In the genomic region with DNA sequence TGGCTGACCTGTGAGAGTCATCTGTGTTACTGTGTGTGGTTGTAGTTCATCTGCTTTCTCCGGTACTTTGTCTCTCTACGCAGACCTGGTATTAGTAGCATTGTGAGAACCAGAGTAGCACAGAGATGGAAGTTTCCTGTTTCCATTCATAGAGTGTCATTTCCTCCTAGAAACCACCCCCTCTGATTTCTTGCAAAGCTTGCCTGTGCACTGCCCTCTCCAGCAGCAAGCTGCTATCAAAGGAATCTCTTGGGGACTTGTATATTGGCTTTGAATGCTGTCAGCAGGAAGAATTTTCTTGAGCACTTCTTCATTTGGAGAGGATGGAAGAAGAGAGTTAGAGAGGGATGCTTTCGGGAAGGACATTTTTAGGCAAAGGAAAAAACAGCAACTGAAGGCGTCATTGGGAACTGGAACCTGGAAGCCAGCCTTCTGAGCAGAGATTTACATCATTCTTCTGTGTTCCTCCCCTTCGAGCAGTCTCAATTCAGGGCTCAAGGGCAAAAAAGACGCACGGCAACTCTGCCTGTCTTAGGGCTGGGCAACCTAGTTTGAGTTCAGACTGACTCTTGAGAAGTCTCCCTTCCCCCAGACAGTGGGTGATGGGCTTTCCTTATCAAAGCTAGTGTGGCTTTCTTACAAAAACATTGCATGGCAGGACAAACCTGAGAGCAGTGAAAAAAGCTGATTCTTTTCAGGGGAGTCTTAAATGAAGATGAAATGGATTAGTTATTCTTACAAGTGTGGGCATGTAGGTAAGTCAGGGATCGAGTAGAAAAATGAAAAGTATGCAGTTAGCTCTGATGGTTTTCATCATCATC, we compare ENCODE assay signal across 8 cellular contexts.
DNase-seq lines count a peak whose midpoint lies in the region; ATAC-seq and TF ChIP-seq lines count a peak whose summit lies in the region.

No MANE protein-coding gene starts in this region.

- intact Hi-C loops in mucosa of descending colon (cut with DNase I, micrococcal nuclease): no loop called here

- peak; percentile 70 for ATAC-seq in GM18870 (IDR thresholded peaks at IDR 0.05; ENCODE audit: unreplicated experiment)
- ATAC-seq in HG02938 (IDR thresholded peaks at IDR 0.05; ENCODE audit: unreplicated experiment): peak; percentile 81
- ATAC-seq in mucosa of descending colon: peak; percentile 12

- DNase-seq in mucosa of descending colon: no peak
- no peak for DNase-seq in DMS79 (lab: John Stamatoyannopoulos, UW)
- no peak for DNase-seq in KG1 (lab: John Stamatoyannopoulos, UW)
- no peak for DNase-seq in stimulated activated CD8-positive, alpha-beta memory T cell treated with anti-CD3 and anti-CD28 coated beads, Interleukin-4, amount 100 ng/mL, for 48 hours
- no peak for DNase-seq in SW 1271 (lab: John Stamatoyannopoulos, UW)

- no peaks in the 10 kb centered on the region for H3K36me3 ChIP-seq in mucosa of descending colon (ENCODE audit: low read depth)

- H3K9me3 ChIP-seq in mucosa of descending colon: no peaks in the 10 kb centered on the region

- H3K4me3 ChIP-seq in mucosa of descending colon: no peak overlapping the region

- no peak for TF ChIP-seq CTCF in mucosa of descending colon (IDR thresholded peaks at IDR 0.05)

- H3K27ac ChIP-seq in angular gyrus (ENCODE audit: low read depth, low read length): peak overlapping the region; percentile 62

- peaks cover 22% of the 10 kb centered on the region for H3K4me1 ChIP-seq in mucosa of descending colon (ENCODE audit: low read depth)

Comparison
In these comparisons a context has a peak if more than half of its experiments do, and no peak if none do; other contexts are left out.
1. ATAC-seq: peak in every context shown above with its lines; median percentile 81 in HG02938; 70 in GM18870; 12 in mucosa of descending colon.